ENCODE assay signal across 11 cellular contexts in the genomic region with DNA sequence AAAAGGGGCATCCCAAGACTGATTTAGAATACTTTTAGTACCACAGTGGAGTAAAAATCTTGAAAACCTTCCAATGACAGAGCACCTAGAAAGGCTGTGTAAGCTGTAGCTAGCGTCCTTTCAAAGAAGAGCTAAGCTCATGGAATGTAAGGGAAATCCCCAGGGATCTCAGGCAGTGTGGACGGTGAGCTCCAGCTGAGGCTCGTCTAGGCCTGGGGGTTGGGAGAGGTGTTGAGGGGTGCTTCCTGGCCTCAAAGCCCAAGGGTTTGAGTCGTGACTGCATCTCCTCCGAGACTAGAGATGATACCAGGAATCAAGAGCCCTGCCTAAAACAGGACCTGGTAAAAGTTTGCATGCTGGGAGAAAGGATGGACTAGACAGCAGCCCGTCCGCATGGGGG. TPM values are rescaled to one million over a fixed set of nuclear protein-coding genes. Genes with fewer than 3 reads are reported as not detected.
DNase-seq lines count a peak whose midpoint lies in the region; ATAC-seq and TF ChIP-seq lines count a peak whose summit lies in the region.
"Had no signal": no experiment of that assay in that cellular context is flagged by ENCODE, and none has a peak within 500 bp of the region (broad histone marks: within the 10 kb centered on the region; RNA-seq: fewer than 3 reads in every experiment).

No MANE protein-coding gene starts in this region.

- H4K20me1 ChIP-seq in IMR-90 (ENCODE audit: insufficient read depth, low read length) = peaks cover 99% of the 10 kb centered on the region

- intact Hi-C loops in IMR-90 (cut with micrococcal nuclease) = no loop called here
- intact Hi-C loops in stomach (cut with DNase I; ENCODE audit: low total_unique reads) = no loop called here

- peak overlapping the region; percentile 25 for H4K5ac ChIP-seq in IMR-90 (ENCODE audit: low read depth, low read length)

- dilution Hi-C loops in IMR-90 (cut with HindIII; ENCODE audit: low sequenced_read_pairs, unreplicated experiment) = no loop called here

- CTCF ChIA-PET in IMR-90 (lab: Yijun Ruan, JAX) = no interaction called here

- H3K27me3 ChIP-seq in IMR-90 (ENCODE audit: control insufficient read depth, insufficient read depth, low read length) = no peaks in the 10 kb centered on the region
- no peaks in the 10 kb centered on the region for H3K27me3 ChIP-seq in brain microvascular endothelial cell (replicated peaks)
- H3K27me3 ChIP-seq in stomach = no peaks in the 10 kb centered on the region

- no peaks in the 10 kb centered on the region for H3K9me3 ChIP-seq in IMR-90 (ENCODE audit: control insufficient read depth, insufficient read depth, low read length)
- H3K9me3 ChIP-seq in stomach = no peaks in the 10 kb centered on the region

- H3K4ac ChIP-seq in IMR-90 (ENCODE audit: low read depth, low read length) = peak overlapping the region; percentile 91

- H3K36me3 ChIP-seq in IMR-90 (ENCODE audit: control insufficient read depth, insufficient read depth, low read length) (peaks cover 6% of the 10 kb centered on the region), brain microvascular endothelial cell (replicated peaks) (no peaks in the 10 kb centered on the region), stomach (no peaks in the 10 kb centered on the region)

- H3K4me3 ChIP-seq in IMR-90 (ENCODE audit: insufficient read depth, low read depth, low read length) (no peak overlapping the region), brain microvascular endothelial cell (ENCODE audit: low read depth, low read length) (no peak overlapping the region), stomach (no peak overlapping the region)
- H3K4me3 ChIP-seq: K562 had no signal

- POLR2A ChIA-PET in IMR-90 (lab: Charles Lee; ENCODE audit: unreplicated experiment) = no interaction called here

- no peak for TF ChIP-seq RAD21 in IMR-90 (IDR thresholded peaks at IDR 0.05; ENCODE audit: low read length)

- H3K79me1 ChIP-seq in IMR-90 (ENCODE audit: low read depth in 1 of 2, low read length in 2 of 2) = peaks cover 58 to 98% of the 10 kb centered on the region in 2 experiments

- peak overlapping the region; percentile 65 for H2AK9ac ChIP-seq in IMR-90 (replicated peaks; ENCODE audit: low read depth, low read length, poor library complexity)

- peak overlapping the region; percentile 92 for H3K14ac ChIP-seq in IMR-90 (replicated peaks; ENCODE audit: low read depth, low read length)

- DNase-seq in IMR-90 (peak; percentile 81), brain microvascular endothelial cell (peak; percentile 32), iris pigment epithelial cell (ENCODE audit: low read depth) (peak; percentile 76), stomach (no peak), ureter (ENCODE audit: low spot score) (no peak), GM13977 (ENCODE audit: low spot score) (no peak), SKM-1 (lab: John Stamatoyannopoulos, UW; ENCODE audit: unreplicated experiment) (no peak)
- DNase-seq: activated CD4-positive, CD25-positive, alpha-beta regulatory T cell; DMS79 treated with DMSO at 0.1 percent for 48 hours; immature natural killer cell had no signal

- H3K56ac ChIP-seq in IMR-90 (ENCODE audit: extremely low read depth, insufficient read depth, low read length) = peak overlapping the region; percentile 28; the same call in 1 of the 2 replicates

- peaks cover 57% of the 10 kb centered on the region for H3K4me1 ChIP-seq in IMR-90 (ENCODE audit: control insufficient read depth, insufficient read depth, low read length)
- H3K4me1 ChIP-seq in stomach = peaks cover 15 to 69% (median 42%) of the 10 kb centered on the region in 4 donors

- H2AFZ ChIP-seq in IMR-90 (replicated peaks; ENCODE audit: low read length, poor library complexity) = peak overlapping the region; percentile 61

- peak overlapping the region; percentile 47 for H3K18ac ChIP-seq in IMR-90 (ENCODE audit: low read depth, low read length)

- ATAC-seq in IMR-90 (ENCODE audit: low read depth) = peak; percentile 38

- no TSS peak for BruUV-seq in IMR-90 (replicated peaks; lab: Mats Ljungman, UMichigan)

- in situ Hi-C loops in IMR-90 (cut with MboI; ENCODE audit: low sequenced_read_pairs) = loop anchor here (5.0 to 25.0 kb wide), 2 partner anchors 116 to 391 kb away; no protein-coding TSS in a partner anchor
- in situ Hi-C loops in brain microvascular endothelial cell (cut with HindIII; ENCODE audit: low pct_ligation_motif_present, low sequenced_read_pairs) = no loop called here
- in situ Hi-C loops in GM13977 (cut with MboI; ENCODE audit: low pct_unique_long_range_greater_than_20kb, low sequenced_read_pairs, unreplicated experiment) = no loop called here

- WGBS in IMR-90 (ENCODE audit: extremely low coverage in 2 of 2, insufficient read length in 1 of 2), 2 experiments = 60% methylated on average over 3 of the region's 7 CpGs; no CpG with 5 or more reads in 1 of the 2 experiments
- 66 to 92% (median 85%) methylated on average over 6 to 7 of the region's 7 CpGs for WGBS in stomach, 5 donors

- TF ChIP-seq EP300 in stomach (IDR thresholded peaks at IDR 0.05) = no peak

- peak overlapping the region; percentile 31 for H3K9ac ChIP-seq in IMR-90 (ENCODE audit: low read depth, low read length)

- TF ChIP-seq POLR2A in IMR-90 (IDR thresholded peaks at IDR 0.05; ENCODE audit: low read depth, low read length) = no peak
- no peak for TF ChIP-seq POLR2A in stomach (IDR thresholded peaks at IDR 0.05)

- H4K91ac ChIP-seq in IMR-90 (ENCODE audit: insufficient read depth, low read depth, low read length) = peak overlapping the region; percentile 89

- H2AK5ac ChIP-seq in IMR-90 (ENCODE audit: low read depth, low read length) = peak overlapping the region; percentile 75

- H2BK15ac ChIP-seq in IMR-90 (ENCODE audit: low read depth, low read length) = peak overlapping the region; percentile 80; the same call in 1 of the 3 replicates

- H2BK120ac ChIP-seq in IMR-90 (ENCODE audit: low read depth, low read length) = peak overlapping the region; percentile 86

- peak overlapping the region; percentile 21 to 78 for H4K8ac ChIP-seq in IMR-90 (ENCODE audit: low read depth in 2 of 2, low read length in 2 of 2)

- H3K4me2 ChIP-seq in IMR-90 (ENCODE audit: low read depth, low read length) = peak overlapping the region; percentile 48

- TF ChIP-seq CTCF in IMR-90 (conservative IDR thresholded peaks at IDR 0.05; ENCODE audit: low read depth, low read length) (no peak), brain microvascular endothelial cell (IDR thresholded peaks at IDR 0.05; ENCODE audit: low read depth, low read length, missing control alignments) (no peak), stomach (IDR thresholded peaks at IDR 0.05) (no peak), GM13977 (IDR thresholded peaks at IDR 0.05; ENCODE audit: extremely low read depth, insufficient read depth, missing control alignments) (no peak)

- H3K27ac ChIP-seq in IMR-90 (ENCODE audit: insufficient read depth, low read length) (peak overlapping the region; percentile 59), brain microvascular endothelial cell (peak overlapping the region; percentile 68), stomach (peak overlapping the region in 3 of 5 donors; percentile 5 to 77 (median 73))

- H3K9me1 ChIP-seq in IMR-90 (ENCODE audit: insufficient read depth, low read length) = peaks cover 74% of the 10 kb centered on the region

- H2BK20ac ChIP-seq in IMR-90 (ENCODE audit: low read depth, low read length) = peak overlapping the region; percentile 27

- peak overlapping the region; percentile 96 for H3K23ac ChIP-seq in IMR-90 (ENCODE audit: low read depth, low read length)

- H2BK5ac ChIP-seq in IMR-90 (ENCODE audit: low read depth, low read length, poor library complexity, severe bottlenecking) = peak overlapping the region; percentile 79

TF ChIP-seq in IMR-90, 13 proteins besides CTCF, POLR2A, EP300 and RAD21:
- TF ChIP-seq RFX5 (IDR thresholded peaks at IDR 0.05; ENCODE audit: low read depth, low read length) (peak; percentile 95), MXI1 (IDR thresholded peaks at IDR 0.05; ENCODE audit: borderline replicate concordance, low read depth, low read length) (no peak), NFE2L2 (IDR thresholded peaks at IDR 0.05; ENCODE audit: low read depth, low read length) (0 out of 2 replicates have a peak, but pooled peaks have one; percentile 30)

RNA-seq across cellular contexts. Expression of a gene that starts 7.6 kb away (rescaled TPM):
- total RNA-seq in IMR-90 (2012; rRNA removed) (25.1 and 27.5 TPM in 2 replicates), stomach (100 to 1,000 TPM in 1 of 5 donors, 10 to 100 TPM in 4; 16.3 to 105 (median 28.4) TPM), ureter (62.3 TPM)
- polyA plus RNA-seq in IMR-90 (2012; rRNA removed) (57.0 and 58.4 TPM in 2 replicates), stomach (10 to 100 TPM; 23.0 to 50.9 (median 32.2) TPM)
- polyA plus RNA-seq in IMR-90 (2012; cell fraction: cytosol; rRNA removed) = 28.8 and 51.0 TPM in 2 replicates
- polyA plus RNA-seq in IMR-90 (2012; cell fraction: nucleus; rRNA removed; ENCODE audit: low replicate concordance) = 139 and 218 TPM in 2 replicates

Comparison
In these comparisons a context has a peak if more than half of its experiments do, and no peak if none do; other contexts are left out.
1. DNase-seq: peak in IMR-90 (single experiment), brain microvascular endothelial cell (single experiment) and iris pigment epithelial cell (single experiment); none in stomach (single experiment), ureter (single experiment), GM13977 (single experiment) and SKM-1 (single experiment).
2. Peak in every context shown above with its lines, with median percentiles within 50 percentile points of each other: H3K27ac ChIP-seq.